In genomic region chr12:6285063-6285477, GRCh38 we compare ENCODE assay signal across 1 cellular context.
TF ChIP-seq lines count a peak whose summit lies in the region.

No MANE protein-coding gene starts in this region.

TF ChIP-seq in GM23338, 12 proteins besides CTCF, POLR2A, EP300 and RAD21 (continued from another document):
- TF ChIP-seq, protein P1, sequence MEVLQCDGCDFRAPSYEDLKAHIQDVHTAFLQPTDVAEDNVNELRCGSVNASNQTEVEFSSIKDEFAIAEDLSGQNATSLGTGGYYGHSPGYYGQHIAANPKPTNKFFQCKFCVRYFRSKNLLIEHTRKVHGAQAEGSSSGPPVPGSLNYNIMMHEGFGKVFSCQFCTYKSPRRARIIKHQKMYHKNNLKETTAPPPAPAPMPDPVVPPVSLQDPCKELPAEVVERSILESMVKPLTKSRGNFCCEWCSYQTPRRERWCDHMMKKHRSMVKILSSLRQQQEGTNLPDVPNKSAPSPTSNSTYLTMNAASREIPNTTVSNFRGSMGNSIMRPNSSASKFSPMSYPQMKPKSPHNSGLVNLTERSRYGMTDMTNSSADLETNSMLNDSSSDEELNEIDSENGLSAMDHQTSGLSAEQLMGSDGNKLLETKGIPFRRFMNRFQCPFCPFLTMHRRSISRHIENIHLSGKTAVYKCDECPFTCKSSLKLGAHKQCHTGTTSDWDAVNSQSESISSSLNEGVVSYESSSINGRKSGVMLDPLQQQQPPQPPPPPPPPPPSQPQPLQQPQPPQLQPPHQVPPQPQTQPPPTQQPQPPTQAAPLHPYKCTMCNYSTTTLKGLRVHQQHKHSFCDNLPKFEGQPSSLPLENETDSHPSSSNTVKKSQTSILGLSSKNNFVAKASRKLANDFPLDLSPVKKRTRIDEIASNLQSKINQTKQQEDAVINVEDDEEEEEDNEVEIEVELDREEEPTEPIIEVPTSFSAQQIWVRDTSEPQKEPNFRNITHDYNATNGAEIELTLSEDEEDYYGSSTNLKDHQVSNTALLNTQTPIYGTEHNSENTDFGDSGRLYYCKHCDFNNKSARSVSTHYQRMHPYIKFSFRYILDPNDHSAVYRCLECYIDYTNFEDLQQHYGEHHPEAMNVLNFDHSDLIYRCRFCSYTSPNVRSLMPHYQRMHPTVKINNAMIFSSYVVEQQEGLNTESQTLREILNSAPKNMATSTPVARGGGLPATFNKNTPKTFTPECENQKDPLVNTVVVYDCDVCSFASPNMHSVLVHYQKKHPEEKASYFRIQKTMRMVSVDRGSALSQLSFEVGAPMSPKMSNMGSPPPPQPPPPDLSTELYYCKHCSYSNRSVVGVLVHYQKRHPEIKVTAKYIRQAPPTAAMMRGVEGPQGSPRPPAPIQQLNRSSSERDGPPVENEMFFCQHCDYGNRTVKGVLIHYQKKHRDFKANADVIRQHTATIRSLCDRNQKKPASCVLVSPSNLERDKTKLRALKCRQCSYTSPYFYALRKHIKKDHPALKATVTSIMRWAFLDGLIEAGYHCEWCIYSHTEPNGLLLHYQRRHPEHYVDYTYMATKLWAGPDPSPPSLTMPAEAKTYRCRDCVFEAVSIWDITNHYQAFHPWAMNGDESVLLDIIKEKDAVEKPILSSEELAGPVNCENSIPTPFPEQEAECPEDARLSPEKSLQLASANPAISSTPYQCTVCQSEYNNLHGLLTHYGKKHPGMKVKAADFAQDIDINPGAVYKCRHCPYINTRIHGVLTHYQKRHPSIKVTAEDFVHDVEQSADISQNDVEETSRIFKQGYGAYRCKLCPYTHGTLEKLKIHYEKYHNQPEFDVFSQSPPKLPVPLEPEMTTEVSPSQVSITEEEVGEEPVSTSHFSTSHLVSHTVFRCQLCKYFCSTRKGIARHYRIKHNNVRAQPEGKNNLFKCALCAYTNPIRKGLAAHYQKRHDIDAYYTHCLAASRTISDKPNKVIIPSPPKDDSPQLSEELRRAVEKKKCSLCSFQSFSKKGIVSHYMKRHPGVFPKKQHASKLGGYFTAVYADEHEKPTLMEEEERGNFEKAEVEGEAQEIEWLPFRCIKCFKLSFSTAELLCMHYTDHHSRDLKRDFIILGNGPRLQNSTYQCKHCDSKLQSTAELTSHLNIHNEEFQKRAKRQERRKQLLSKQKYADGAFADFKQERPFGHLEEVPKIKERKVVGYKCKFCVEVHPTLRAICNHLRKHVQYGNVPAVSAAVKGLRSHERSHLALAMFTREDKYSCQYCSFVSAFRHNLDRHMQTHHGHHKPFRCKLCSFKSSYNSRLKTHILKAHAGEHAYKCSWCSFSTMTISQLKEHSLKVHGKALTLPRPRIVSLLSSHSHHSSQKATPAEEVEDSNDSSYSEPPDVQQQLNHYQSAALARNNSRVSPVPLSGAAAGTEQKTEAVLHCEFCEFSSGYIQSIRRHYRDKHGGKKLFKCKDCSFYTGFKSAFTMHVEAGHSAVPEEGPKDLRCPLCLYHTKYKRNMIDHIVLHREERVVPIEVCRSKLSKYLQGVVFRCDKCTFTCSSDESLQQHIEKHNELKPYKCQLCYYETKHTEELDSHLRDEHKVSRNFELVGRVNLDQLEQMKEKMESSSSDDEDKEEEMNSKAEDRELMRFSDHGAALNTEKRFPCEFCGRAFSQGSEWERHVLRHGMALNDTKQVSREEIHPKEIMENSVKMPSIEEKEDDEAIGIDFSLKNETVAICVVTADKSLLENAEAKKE (CRISPR knock-in tag; IDR thresholded peaks at IDR 0.05), result no peak
- TF ChIP-seq POLR2AphosphoS5 (IDR thresholded peaks at IDR 0.05; ENCODE audit: low read depth) (no peak), STAT1 (IDR thresholded peaks at IDR 0.05; ENCODE audit: unreplicated experiment) (no peak)
